Comparison of ENCODE assay signal across 1 cellular context in genomic region chr3:172073262-172073915, GRCh38.
TF ChIP-seq lines count a peak whose summit lies in the region.

No MANE protein-coding gene starts in this region.

TF ChIP-seq in A549, 52 proteins besides CTCF, POLR2A, EP300 and RAD21 (continued from another document):
- TF ChIP-seq NPAS2 (CRISPR knock-in tag; IDR thresholded peaks at IDR 0.05; ENCODE audit: borderline replicate concordance) = no peak
TF ChIP-seq in A549: peak in this region for 0.
